ENCODE assay signal across 9 cellular contexts in genomic region chr1:207885129-207886032, GRCh38. TPM values are rescaled to one million over a fixed set of nuclear protein-coding genes. Genes with fewer than 3 reads are reported as not detected.
DNase-seq lines count a peak whose midpoint lies in the region; ATAC-seq, FAIRE-seq and TF ChIP-seq lines count a peak whose summit lies in the region.
"Had no signal": no experiment of that assay in that cellular context is flagged by ENCODE, and none has a peak within 500 bp of the region (broad histone marks: within the 10 kb centered on the region; RNA-seq: fewer than 3 reads in every experiment).

No MANE protein-coding gene starts in this region.

- peak; percentile 79 for DNase-seq in BE2C
- peak; percentile 55 for DNase-seq in GM19240 (ENCODE audit: insufficient read length, low spot score)
- peak; percentile 35 for DNase-seq in NCI-H82 treated with DMSO at 0.1 percent for 48 hours (lab: John Stamatoyannopoulos, UW; ENCODE audit: unreplicated experiment)
- DNase-seq in activated CD8-positive, alpha-beta memory T cell treated with anti-CD3 and anti-CD28 coated beads for 24 hours, result peak; percentile 83
- peak; percentile 82 for DNase-seq in middle frontal gyrus (ENCODE audit: extremely low spot score, low spot score)
- peak; percentile 58 to 77 for DNase-seq in stimulated activated effector memory CD8-positive, alpha-beta T cell treated with anti-CD3 and anti-CD28 coated beads, Interleukin-12 subunit alpha, Interleukin-12 subunit beta, amount 100 ng/mL, for 72 hours (ENCODE audit: low spot score in 2 of 2)

- H3K36me3 Mint-ChIP-seq in stimulated activated effector memory CD8-positive, alpha-beta T cell treated with anti-CD3 and anti-CD28 coated beads, Interleukin-12 subunit alpha, Interleukin-12 subunit beta, amount 100 ng/mL, for 72 hours, result no peaks in the 10 kb centered on the region
- H3K36me3 Mint-ChIP-seq: IgD-negative memory B cell had no signal

- no peak overlapping the region for H3K4me3 Mint-ChIP-seq in stimulated activated effector memory CD8-positive, alpha-beta T cell treated with anti-CD3 and anti-CD28 coated beads, Interleukin-12 subunit alpha, Interleukin-12 subunit beta, amount 100 ng/mL, for 72 hours

- TF ChIP-seq CTCF in BE2C (IDR thresholded peaks at IDR 0.05; ENCODE audit: low read depth, low read length), result peak; percentile 95

- H3K9me3 Mint-ChIP-seq in stimulated activated effector memory CD8-positive, alpha-beta T cell treated with anti-CD3 and anti-CD28 coated beads, Interleukin-12 subunit alpha, Interleukin-12 subunit beta, amount 100 ng/mL, for 72 hours, result no peaks in the 10 kb centered on the region
- H3K9me3 Mint-ChIP-seq: IgD-negative memory B cell had no signal

- H3K9me3 ChIP-seq in BE2C, result no peaks in the 10 kb centered on the region

- peaks cover 38% of the 10 kb centered on the region for H3K4me1 Mint-ChIP-seq in stimulated activated effector memory CD8-positive, alpha-beta T cell treated with anti-CD3 and anti-CD28 coated beads, Interleukin-12 subunit alpha, Interleukin-12 subunit beta, amount 100 ng/mL, for 72 hours

- ATAC-seq in HG03521 (IDR thresholded peaks at IDR 0.05; ENCODE audit: unreplicated experiment), result peak; percentile 67
- ATAC-seq in stimulated activated effector memory CD8-positive, alpha-beta T cell treated with anti-CD3 and anti-CD28 coated beads, Interleukin-12 subunit alpha, Interleukin-12 subunit beta, amount 100 ng/mL, for 72 hours, result peak; percentile 77

- H3K4me1 ChIP-seq in BE2C, result peaks cover 4% of the 10 kb centered on the region; the same call in 1 of the 2 replicates

- no peaks in the 10 kb centered on the region for H3K27me3 ChIP-seq in BE2C

- no peak overlapping the region for H3K4me3 ChIP-seq in BE2C (ENCODE audit: low read depth, low read length)

- peak overlapping the region; percentile 14 for H3K27ac Mint-ChIP-seq in stimulated activated effector memory CD8-positive, alpha-beta T cell treated with anti-CD3 and anti-CD28 coated beads, Interleukin-12 subunit alpha, Interleukin-12 subunit beta, amount 100 ng/mL, for 72 hours

- peak; percentile 51 for FAIRE-seq in endometrium (lab: Jason Lieb, UNC)

- no peaks in the 10 kb centered on the region for H3K36me3 ChIP-seq in BE2C

RNA-seq across cellular contexts. Expression of gene CD34, which starts 25.5 kb away (rescaled TPM):
- 0.32 TPM for polyA plus RNA-seq in BE2C (2012; ENCODE audit: insufficient read depth, insufficient read length, low read depth)
- polyA plus RNA-seq: IgD-negative memory B cell had no signal
